ENCODE assay signal across 8 cellular contexts in genomic region chr10:119030421-119031250, GRCh38. TPM values are rescaled to one million over a fixed set of nuclear protein-coding genes. Genes with fewer than 3 reads are reported as not detected.
DNase-seq lines count a peak whose midpoint lies in the region; ATAC-seq and TF ChIP-seq lines count a peak whose summit lies in the region.

No MANE protein-coding gene starts in this region.

- peaks cover 34% of the 10 kb centered on the region for H3K27me3 Mint-ChIP-seq in activated naive CD4-positive, alpha-beta T cell treated with anti-CD3 and anti-CD28 coated beads, Interleukin-2, amount 10 ng/mL, durations not matched to agents 7 days and 5 days

- no peak overlapping the region for H3K27ac Mint-ChIP-seq in activated naive CD4-positive, alpha-beta T cell treated with anti-CD3 and anti-CD28 coated beads, Interleukin-2, amount 10 ng/mL, durations not matched to agents 7 days and 5 days

- peak overlapping the region; percentile 4 for H3K9ac ChIP-seq in skeletal muscle satellite cell (ENCODE audit: low read depth, low read length)

- peak overlapping the region; percentile 80 for H3K27ac ChIP-seq in left ventricle myocardium inferior (replicated peaks)

- peak overlapping the region; percentile 73 for H3K4me3 Mint-ChIP-seq in activated naive CD4-positive, alpha-beta T cell treated with anti-CD3 and anti-CD28 coated beads, Interleukin-2, amount 10 ng/mL, durations not matched to agents 7 days and 5 days

- H3K4me1 Mint-ChIP-seq in activated naive CD4-positive, alpha-beta T cell treated with anti-CD3 and anti-CD28 coated beads, Interleukin-2, amount 10 ng/mL, durations not matched to agents 7 days and 5 days = peaks cover 25% of the 10 kb centered on the region

- H3K4me3 ChIP-seq in left ventricle myocardium inferior = peak overlapping the region; percentile 78
- H3K4me3 ChIP-seq in skeletal muscle satellite cell (ENCODE audit: low read length) = peak overlapping the region; percentile 62

- no peaks in the 10 kb centered on the region for H3K9me3 Mint-ChIP-seq in activated naive CD4-positive, alpha-beta T cell treated with anti-CD3 and anti-CD28 coated beads, Interleukin-2, amount 10 ng/mL, durations not matched to agents 7 days and 5 days

- peak; percentile 39 for ATAC-seq in GM19467 (IDR thresholded peaks at IDR 0.05; ENCODE audit: unreplicated experiment)
- ATAC-seq in HG03558 (IDR thresholded peaks at IDR 0.05; ENCODE audit: extremely low read depth, unreplicated experiment) = peak; percentile 27

- H3K4me2 ChIP-seq in skeletal muscle satellite cell (ENCODE audit: low read length) = peak overlapping the region; percentile 87

- TF ChIP-seq CTCF in left ventricle myocardium inferior (IDR thresholded peaks at IDR 0.05; ENCODE audit: borderline replicate concordance) = no peak

- H3K27me3 ChIP-seq in left ventricle myocardium inferior (ENCODE audit: low read depth) = no peaks in the 10 kb centered on the region
- no peaks in the 10 kb centered on the region for H3K27me3 ChIP-seq in skeletal muscle satellite cell (ENCODE audit: control insufficient read depth, insufficient read depth, low read length)

- peak; percentile 19 for DNase-seq in DMS79 treated with DMSO at 0.1 percent for 48 hours (lab: John Stamatoyannopoulos, UW)
- peak; percentile 49 to 63 for DNase-seq in SHP77 (lab: John Stamatoyannopoulos, UW)
- DNase-seq in activated naive CD4-positive, alpha-beta T cell treated with anti-CD3 and anti-CD28 coated beads, Interleukin-2, amount 10 ng/mL, durations not matched to agents 7 days and 5 days = peak; percentile 76
- peak; percentile 39 for DNase-seq in left ventricle myocardium inferior
- DNase-seq in OCI-M2 (lab: John Stamatoyannopoulos, UW; ENCODE audit: unreplicated experiment) = no peak

- H3K36me3 Mint-ChIP-seq in activated naive CD4-positive, alpha-beta T cell treated with anti-CD3 and anti-CD28 coated beads, Interleukin-2, amount 10 ng/mL, durations not matched to agents 7 days and 5 days = peaks cover 23% of the 10 kb centered on the region

- CTCF ChIA-PET in activated naive CD4-positive, alpha-beta T cell treated with anti-CD3 and anti-CD28 coated beads, Interleukin-2, amount 10 ng/mL, durations not matched to agents 7 days and 5 days (lab: Charles Lee) = interaction anchor here (0.9 to 1.0 kb wide), 2 partner anchors 176 to 462 kb away, joined by 3 read pairs; no protein-coding TSS in a partner anchor

- H3K36me3 ChIP-seq in left ventricle myocardium inferior (peaks cover 18% of the 10 kb centered on the region), skeletal muscle satellite cell (ENCODE audit: insufficient read depth, low read length) (peaks cover 30% of the 10 kb centered on the region)

- H3K4me1 ChIP-seq in left ventricle myocardium inferior = peaks cover 48% of the 10 kb centered on the region
- H3K4me1 ChIP-seq in skeletal muscle satellite cell (ENCODE audit: control insufficient read depth, insufficient read depth, low read length) = peaks cover 29% of the 10 kb centered on the region

- H3K9me3 ChIP-seq in left ventricle myocardium inferior (replicated peaks) (no peaks in the 10 kb centered on the region), skeletal muscle satellite cell (replicated peaks; ENCODE audit: low read length) (no peaks in the 10 kb centered on the region)

- intact Hi-C loops in left ventricle myocardium inferior (cut with micrococcal nuclease) = no loop called here

RNA-seq across cellular contexts. Expression of gene NANOS1, which starts 1.1 kb away (rescaled TPM):
- total RNA-seq in left ventricle myocardium inferior = 11.7 TPM
- 0.44 and 0.76 TPM in 2 replicates for total RNA-seq in skeletal muscle satellite cell (2012; rRNA removed)

RNA-seq across cellular contexts. Expression of gene EIF3A, which starts 50.0 kb away (rescaled TPM):
- total RNA-seq in left ventricle myocardium inferior = 103 TPM
- 110 and 111 TPM in 2 replicates for total RNA-seq in skeletal muscle satellite cell (2012; rRNA removed)
